Comparison of ENCODE assay signal across 19 cellular contexts in the genomic region with DNA sequence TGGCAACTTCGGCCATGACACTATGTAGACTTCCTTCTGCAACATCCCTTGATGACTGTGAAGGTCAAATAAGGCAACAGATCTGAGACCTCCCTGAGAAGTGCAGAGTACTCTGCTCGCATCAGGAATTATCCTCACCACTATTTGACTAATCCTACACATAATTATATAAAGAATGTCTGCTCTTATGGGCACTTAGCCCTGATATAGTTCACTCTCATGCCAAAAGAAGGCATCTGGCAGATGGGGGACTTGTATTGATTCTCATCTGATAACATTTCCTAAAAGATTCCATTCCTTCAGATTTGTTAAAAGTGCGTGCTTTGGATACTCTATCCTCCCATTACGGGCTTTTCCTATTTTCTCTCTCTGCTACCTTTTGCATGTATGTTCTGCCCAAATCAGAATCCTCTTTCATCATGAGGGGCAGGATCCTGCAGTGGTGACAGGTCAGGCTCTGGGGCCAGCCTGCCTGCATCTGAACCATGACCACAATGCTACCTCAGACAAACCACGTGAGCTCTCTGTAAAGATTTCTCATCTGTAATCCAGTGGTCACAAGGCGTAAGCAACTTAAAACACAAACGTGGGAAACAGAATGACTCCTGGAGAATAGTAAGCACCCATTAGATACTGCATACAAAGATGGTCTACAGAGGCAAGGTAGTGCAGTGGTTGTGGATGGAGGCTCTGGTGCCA.
A peak's percentile ranks its signal among the peaks of the same experiment; 100 is the strongest.
DNase-seq lines count a peak whose midpoint lies in the region; ATAC-seq and TF ChIP-seq lines count a peak whose summit lies in the region.
"Had no signal": no experiment of that assay in that cellular context is flagged by ENCODE, and none has a peak within 500 bp of the region (broad histone marks: within the 10 kb centered on the region; RNA-seq: fewer than 3 reads in every experiment).

No MANE protein-coding gene starts in this region.

- no peak overlapping the region for H3K4me3 ChIP-seq in heart right ventricle
- H3K4me3 ChIP-seq: body of pancreas, colonic mucosa, left ventricle myocardium inferior, mucosa of descending colon, sigmoid colon, thoracic aorta had no signal

- CTCF ChIA-PET in activated naive CD4-positive, alpha-beta T cell treated with anti-CD3 and anti-CD28 coated beads, Interleukin-2, amount 10 ng/mL, durations not matched to agents 7 days and 5 days (lab: Charles Lee) = interaction anchor here (1.3 kb wide), 1 partner anchor 88 kb away, joined by 3 read pairs; no protein-coding TSS in a partner anchor

- WGBS in heart right ventricle, 2 donors = 89 to 92% methylated on average over 7 of the region's 7 CpGs

- POLR2A ChIA-PET in activated naive CD8-positive, alpha-beta T cell treated with anti-CD3 and anti-CD28 coated beads, Interleukin-2, amount 10 ng/mL, durations not matched to agents 7 days and 5 days (lab: Charles Lee) = interaction anchor here (1.2 to 1.8 kb wide), 3 partner anchors 9 to 190 kb away, joined by 3 read pairs; no protein-coding TSS in a partner anchor

- no peak for TF ChIP-seq CTCF in heart right ventricle (IDR thresholded peaks at IDR 0.05)

- no peaks in the 10 kb centered on the region for H3K27me3 ChIP-seq in heart right ventricle
- H3K27me3 ChIP-seq: body of pancreas, colonic mucosa, sigmoid colon had no signal

- H3K9me3 Mint-ChIP-seq in activated naive CD4-positive, alpha-beta T cell treated with anti-CD3 and anti-CD28 coated beads, Interleukin-2, amount 10 ng/mL, durations not matched to agents 7 days and 5 days = peaks cover 13% of the 10 kb centered on the region
- H3K9me3 Mint-ChIP-seq in activated naive CD8-positive, alpha-beta T cell treated with anti-CD3 and anti-CD28 coated beads, Interleukin-2, amount 10 ng/mL, durations not matched to agents 7 days and 5 days = peaks cover 8% of the 10 kb centered on the region

- H3K4me1 Mint-ChIP-seq in activated naive CD4-positive, alpha-beta T cell treated with anti-CD3 and anti-CD28 coated beads, Interleukin-2, amount 10 ng/mL, durations not matched to agents 7 days and 5 days = peaks cover 62% of the 10 kb centered on the region
- H3K4me1 Mint-ChIP-seq in activated naive CD8-positive, alpha-beta T cell treated with anti-CD3 and anti-CD28 coated beads, Interleukin-2, amount 10 ng/mL, durations not matched to agents 7 days and 5 days = peaks cover 66% of the 10 kb centered on the region

- H3K9me3 ChIP-seq in heart right ventricle = no peaks in the 10 kb centered on the region
- H3K9me3 ChIP-seq: body of pancreas, colonic mucosa, left ventricle myocardium inferior, mucosa of descending colon, sigmoid colon, thoracic aorta had no signal

- H3K27me3 Mint-ChIP-seq in activated naive CD4-positive, alpha-beta T cell treated with anti-CD3 and anti-CD28 coated beads, Interleukin-2, amount 10 ng/mL, durations not matched to agents 7 days and 5 days = no peaks in the 10 kb centered on the region
- no peaks in the 10 kb centered on the region for H3K27me3 Mint-ChIP-seq in activated naive CD8-positive, alpha-beta T cell treated with anti-CD3 and anti-CD28 coated beads, Interleukin-2, amount 10 ng/mL, durations not matched to agents 7 days and 5 days

- no peak overlapping the region for H3K27ac ChIP-seq in heart right ventricle
- H3K27ac ChIP-seq: body of pancreas, colonic mucosa, left ventricle myocardium inferior, sigmoid colon, thoracic aorta had no signal

- no peaks in the 10 kb centered on the region for H3K36me3 ChIP-seq in heart right ventricle
- H3K36me3 ChIP-seq: colonic mucosa, left ventricle myocardium inferior, sigmoid colon, thoracic aorta had no signal

- H3K36me3 Mint-ChIP-seq in activated naive CD4-positive, alpha-beta T cell treated with anti-CD3 and anti-CD28 coated beads, Interleukin-2, amount 10 ng/mL, durations not matched to agents 7 days and 5 days = peaks cover 60% of the 10 kb centered on the region
- peaks cover 52% of the 10 kb centered on the region for H3K36me3 Mint-ChIP-seq in activated naive CD8-positive, alpha-beta T cell treated with anti-CD3 and anti-CD28 coated beads, Interleukin-2, amount 10 ng/mL, durations not matched to agents 7 days and 5 days

- H3K4me1 ChIP-seq in heart right ventricle = peaks cover 0 to 14% (median 0%) of the 10 kb centered on the region in 9 donors
- H3K4me1 ChIP-seq: body of pancreas, colonic mucosa, left ventricle myocardium inferior had no signal

- intact Hi-C loops in heart right ventricle (cut with DNase I) = no loop called here

- peak; percentile 28 for DNase-seq in activated naive CD4-positive, alpha-beta T cell treated with anti-CD3 and anti-CD28 coated beads, Interleukin-2, amount 10 ng/mL, durations not matched to agents 7 days and 5 days
- no peak for DNase-seq in activated naive CD4-positive, alpha-beta T cell treated with Interleukin-2 at 50 U/mL for 16 hours
- peak; percentile 32 for DNase-seq in SK-N-DZ (ENCODE audit: low spot score)
- DNase-seq in activated naive CD8-positive, alpha-beta T cell treated with anti-CD3 and anti-CD28 coated beads, Interleukin-2, amount 10 ng/mL, durations not matched to agents 7 days and 5 days = no peak
- DNase-seq in stimulated activated naive CD8-positive, alpha-beta T cell treated with anti-CD3 and anti-CD28 coated beads, Interleukin-15, Interleukin-2, amounts not matched to agents 100 U/mL and 50 U/mL, for 24 hours = peak; percentile 36
- DNase-seq in heart right ventricle = no peak
- no peak for DNase-seq in stimulated activated naive CD4-positive, alpha-beta T cell (lab: John Stamatoyannopoulos, UW)
- DNase-seq: body of pancreas; colonic mucosa; foreskin melanocyte; left ventricle myocardium inferior; mucosa of descending colon; NCI-H1694 treated with DMSO at 0.1 percent for 48 hours; nucleus accumbens; sigmoid colon; stimulated activated CD4-positive, alpha-beta T cell treated with anti-CD3 and anti-CD28 coated beads, Interleukin-2, amount 100 ng/mL, for 24 hours had no signal

- peak; percentile 64 for ATAC-seq in activated naive CD8-positive, alpha-beta T cell treated with anti-CD3 and anti-CD28 coated beads, Interleukin-2, amount 10 ng/mL, durations not matched to agents 7 days and 5 days (ENCODE audit: low read depth)
- peak; percentile 44 for ATAC-seq in stimulated activated naive CD8-positive, alpha-beta T cell treated with anti-CD3 and anti-CD28 coated beads, Interleukin-15, Interleukin-2, amounts not matched to agents 100 U/mL and 50 U/mL, for 24 hours
- ATAC-seq in heart right ventricle = no peak
- no peak for ATAC-seq in HG03439 (IDR thresholded peaks at IDR 0.05; ENCODE audit: unreplicated experiment)
- ATAC-seq: body of pancreas, mucosa of descending colon, Right ventricle myocardium inferior had no signal

- no peak overlapping the region for H3K27ac Mint-ChIP-seq in activated naive CD4-positive, alpha-beta T cell treated with anti-CD3 and anti-CD28 coated beads, Interleukin-2, amount 10 ng/mL, durations not matched to agents 7 days and 5 days
- peak overlapping the region; percentile 71 for H3K27ac Mint-ChIP-seq in activated naive CD8-positive, alpha-beta T cell treated with anti-CD3 and anti-CD28 coated beads, Interleukin-2, amount 10 ng/mL, durations not matched to agents 7 days and 5 days

- no peak overlapping the region for H3K4me3 Mint-ChIP-seq in activated naive CD4-positive, alpha-beta T cell treated with anti-CD3 and anti-CD28 coated beads, Interleukin-2, amount 10 ng/mL, durations not matched to agents 7 days and 5 days
- peak overlapping the region; percentile 48 for H3K4me3 Mint-ChIP-seq in activated naive CD8-positive, alpha-beta T cell treated with anti-CD3 and anti-CD28 coated beads, Interleukin-2, amount 10 ng/mL, durations not matched to agents 7 days and 5 days

Comparison
In these comparisons a context has a peak if more than half of its experiments do, and no peak if none do; other contexts are left out.
1. DNase-seq: peak in activated naive CD4-positive, alpha-beta T cell treated with anti-CD3 and anti-CD28 coated beads, Interleukin-2, amount 10 ng/mL, durations not matched to agents 7 days and 5 days (single experiment), SK-N-DZ (single experiment) and stimulated activated naive CD8-positive, alpha-beta T cell treated with anti-CD3 and anti-CD28 coated beads, Interleukin-15, Interleukin-2, amounts not matched to agents 100 U/mL and 50 U/mL, for 24 hours (single experiment); none in activated naive CD4-positive, alpha-beta T cell treated with Interleukin-2 at 50 U/mL for 16 hours (single experiment), activated naive CD8-positive, alpha-beta T cell treated with anti-CD3 and anti-CD28 coated beads, Interleukin-2, amount 10 ng/mL, durations not matched to agents 7 days and 5 days (single experiment), heart right ventricle (0 of 2) and stimulated activated naive CD4-positive, alpha-beta T cell (0 of 6).
2. ATAC-seq: peak in activated naive CD8-positive, alpha-beta T cell treated with anti-CD3 and anti-CD28 coated beads, Interleukin-2, amount 10 ng/mL, durations not matched to agents 7 days and 5 days (single experiment) and stimulated activated naive CD8-positive, alpha-beta T cell treated with anti-CD3 and anti-CD28 coated beads, Interleukin-15, Interleukin-2, amounts not matched to agents 100 U/mL and 50 U/mL, for 24 hours (single experiment); none in heart right ventricle (0 of 8) and HG03439 (single experiment).